9 cellular contexts compared by ENCODE assay signal in the genomic region with DNA sequence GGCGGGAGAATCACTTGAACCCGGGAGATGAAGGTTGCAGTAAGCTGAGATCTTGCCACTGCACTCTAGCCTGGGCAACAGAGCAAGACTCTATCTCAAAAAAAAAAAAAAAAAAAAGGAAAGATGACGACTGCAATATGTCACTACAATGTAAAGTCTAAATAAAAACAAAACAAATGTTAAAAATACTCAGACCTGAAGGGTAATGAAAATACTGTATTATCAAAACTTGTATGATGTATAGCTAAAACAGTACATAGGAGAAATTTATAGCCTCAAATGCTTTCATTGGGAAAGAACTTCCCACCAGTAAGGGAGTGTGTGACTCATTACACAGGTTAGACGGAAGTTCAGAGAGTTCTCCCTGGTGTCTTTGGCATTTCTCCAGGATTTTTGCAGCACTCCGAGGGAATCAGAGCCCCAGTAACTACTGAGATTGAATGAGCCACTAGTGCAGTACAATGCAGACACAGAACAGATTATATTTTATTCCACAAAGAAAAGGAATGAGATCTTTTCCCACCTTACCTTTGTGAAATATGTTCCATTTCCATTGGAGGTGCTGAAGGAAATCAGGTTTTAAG. TPM values are rescaled to one million over a fixed set of nuclear protein-coding genes. Genes with fewer than 3 reads are reported as not detected.
DNase-seq lines count a peak whose midpoint lies in the region; ATAC-seq and TF ChIP-seq lines count a peak whose summit lies in the region.
"Had no signal": no experiment of that assay in that cellular context is flagged by ENCODE, and none has a peak within 500 bp of the region (broad histone marks: within the 10 kb centered on the region; RNA-seq: fewer than 3 reads in every experiment).

No MANE protein-coding gene starts in this region.

- DNase-seq in HPDE6-E6E7 (ENCODE audit: extremely low spot score) = peak; percentile 97
- DNase-seq in NCI-H524 (lab: John Stamatoyannopoulos, UW) = peak; percentile 72 to 87
- DNase-seq in epithelial cell of esophagus (ENCODE audit: low read depth) = peak; percentile 93
- peak; percentile 62 for DNase-seq in pulmonary artery endothelial cell (ENCODE audit: low read depth, low spot score)
- DNase-seq in activated CD8-positive, alpha-beta T cell treated with anti-CD3 and anti-CD28 coated beads for 36 hours = no peak
- no peak for DNase-seq in GM10248 (ENCODE audit: extremely low spot score)
- DNase-seq in medulla oblongata (ENCODE audit: extremely low spot score) = no peak
- no peak for DNase-seq in cortex of kidney (lab: John Stamatoyannopoulos, UW)

- no peaks in the 10 kb centered on the region for H3K4me1 Mint-ChIP-seq in activated CD8-positive, alpha-beta T cell treated with anti-CD3 and anti-CD28 coated beads for 36 hours (ENCODE audit: low read depth)

- no peak overlapping the region for H3K4me3 ChIP-seq in epithelial cell of esophagus (ENCODE audit: low read length)

- no peak overlapping the region for H3K4me3 Mint-ChIP-seq in activated CD8-positive, alpha-beta T cell treated with anti-CD3 and anti-CD28 coated beads for 36 hours
- H3K4me3 Mint-ChIP-seq: activated naive CD8-positive, alpha-beta T cell had no signal

- H3K9me3 Mint-ChIP-seq in activated CD8-positive, alpha-beta T cell treated with anti-CD3 and anti-CD28 coated beads for 36 hours = no peaks in the 10 kb centered on the region

- H3K27me3 Mint-ChIP-seq in activated CD8-positive, alpha-beta T cell treated with anti-CD3 and anti-CD28 coated beads for 36 hours = no peaks in the 10 kb centered on the region
- H3K27me3 Mint-ChIP-seq: activated naive CD8-positive, alpha-beta T cell had no signal

- H3K36me3 Mint-ChIP-seq in activated CD8-positive, alpha-beta T cell treated with anti-CD3 and anti-CD28 coated beads for 36 hours (ENCODE audit: low read depth) = no peaks in the 10 kb centered on the region
- H3K36me3 Mint-ChIP-seq: activated naive CD8-positive, alpha-beta T cell had no signal

- no peak overlapping the region for H3K27ac Mint-ChIP-seq in activated CD8-positive, alpha-beta T cell treated with anti-CD3 and anti-CD28 coated beads for 36 hours
- H3K27ac Mint-ChIP-seq: activated naive CD8-positive, alpha-beta T cell had no signal

- POLR2A ChIA-PET in activated CD8-positive, alpha-beta T cell treated with anti-CD3 and anti-CD28 coated beads for 36 hours (lab: Charles Lee) = interaction anchor here (0.8 kb wide), 1 partner anchor 25 kb away, joined by 3 read pairs; the partner anchor contains the start of gene SNHG17
- POLR2A ChIA-PET in GM10248 (lab: Yijun Ruan, JAX) = no interaction called here

- no peak for ATAC-seq in activated CD8-positive, alpha-beta T cell treated with anti-CD3 and anti-CD28 coated beads for 36 hours

- CTCF ChIA-PET in activated CD8-positive, alpha-beta T cell treated with anti-CD3 and anti-CD28 coated beads for 36 hours (lab: Charles Lee) = no interaction called here
- CTCF ChIA-PET in GM10248 (lab: Yijun Ruan, JAX) = no interaction called here

- intact Hi-C loops in activated CD8-positive, alpha-beta T cell treated with anti-CD3 and anti-CD28 coated beads for 36 hours (cut with micrococcal nuclease) = no loop called here

- TF ChIP-seq CTCF in epithelial cell of esophagus (IDR thresholded peaks at IDR 0.05; ENCODE audit: insufficient read depth, low read depth, low read length, missing control alignments) (no peak), GM10248 (IDR thresholded peaks at IDR 0.05; ENCODE audit: control extremely low read depth, extremely low read depth, low read depth, missing control alignments) (no peak)
- TF ChIP-seq CTCF in activated CD8-positive, alpha-beta T cell treated with anti-CD3 and anti-CD28 coated beads for 36 hours (IDR thresholded peaks at IDR 0.05) = no peak

RNA-seq across cellular contexts. Expression of gene RALGAPB, which starts 12.5 kb away (rescaled TPM):
- total RNA-seq in pulmonary artery endothelial cell = 24.4 and 27.1 TPM in 2 replicates
- total RNA-seq in activated CD8-positive, alpha-beta T cell treated with anti-CD3 and anti-CD28 coated beads for 36 hours = 10 to 100 TPM; 19.8 to 21.3 TPM

RNA-seq across cellular contexts. Expression of gene SNHG17, which starts 25.0 kb away (rescaled TPM):
- total RNA-seq in pulmonary artery endothelial cell = 12.5 and 17.6 TPM in 2 replicates
- 100 to 1,000 TPM; 154 to 159 TPM for total RNA-seq in activated CD8-positive, alpha-beta T cell treated with anti-CD3 and anti-CD28 coated beads for 36 hours

Comparison
In these comparisons a context has a peak if more than half of its experiments do, and no peak if none do; other contexts are left out.
1. DNase-seq: peak in HPDE6-E6E7 (single experiment), NCI-H524 (2 of 2), epithelial cell of esophagus (single experiment) and pulmonary artery endothelial cell (single experiment); none in activated CD8-positive, alpha-beta T cell treated with anti-CD3 and anti-CD28 coated beads for 36 hours (single experiment), GM10248 (single experiment), medulla oblongata (single experiment) and cortex of kidney (single experiment).